ENCODE assay signal across 1 cellular context in genomic region chr17:67663445-67663844, GRCh38.
TF ChIP-seq lines count a peak whose summit lies in the region.

No MANE protein-coding gene starts in this region.

TF ChIP-seq in H1, 55 proteins besides CTCF, POLR2A, EP300 and RAD21:
- TF ChIP-seq, protein P1, sequence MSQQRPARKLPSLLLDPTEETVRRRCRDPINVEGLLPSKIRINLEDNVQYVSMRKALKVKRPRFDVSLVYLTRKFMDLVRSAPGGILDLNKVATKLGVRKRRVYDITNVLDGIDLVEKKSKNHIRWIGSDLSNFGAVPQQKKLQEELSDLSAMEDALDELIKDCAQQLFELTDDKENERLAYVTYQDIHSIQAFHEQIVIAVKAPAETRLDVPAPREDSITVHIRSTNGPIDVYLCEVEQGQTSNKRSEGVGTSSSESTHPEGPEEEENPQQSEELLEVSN (IDR thresholded peaks at IDR 0.05) = no peak
- TF ChIP-seq BCL11A (IDR thresholded peaks at IDR 0.05; ENCODE audit: low read depth in 2 of 2, low read length in 2 of 2) = no peak
- no peak for TF ChIP-seq TAF7 (optimal IDR thresholded peaks at IDR 0.05; ENCODE audit: borderline replicate concordance, low read depth, low read length)
- TF ChIP-seq CEBPB (IDR thresholded peaks at IDR 0.05; ENCODE audit: low read depth, low read length) = no peak
- no peak for TF ChIP-seq NRF1 (IDR thresholded peaks at IDR 0.05; ENCODE audit: low read depth, low read length)
- no peak for TF ChIP-seq HDAC2 (IDR thresholded peaks at IDR 0.05; ENCODE audit: borderline replicate concordance in 1 of 2, low read depth in 2 of 2, low read length in 2 of 2)
- TF ChIP-seq SAP30 (IDR thresholded peaks at IDR 0.05; ENCODE audit: insufficient read depth, insufficient replicate concordance, low read length) = no peak
- no peak for TF ChIP-seq SRF (IDR thresholded peaks at IDR 0.05; ENCODE audit: low read depth, low read length)
- TF ChIP-seq KDM5A (IDR thresholded peaks at IDR 0.05; ENCODE audit: low read length) = no peak
- no peak for TF ChIP-seq ZNF274 (IDR thresholded peaks at IDR 0.05; ENCODE audit: borderline replicate concordance, extremely low read depth, low read length)
- no peak for TF ChIP-seq SIN3A (conservative IDR thresholded peaks at IDR 0.05 in 1 of 2, IDR thresholded peaks at IDR 0.05 in 1 of 2; ENCODE audit: low read depth in 1 of 2, low read length in 2 of 2)
- TF ChIP-seq TCF12 (IDR thresholded peaks at IDR 0.05; ENCODE audit: low read depth, low read length) = no peak
- no peak for TF ChIP-seq CBX5 (IDR thresholded peaks at IDR 0.05; ENCODE audit: low read depth, low read length)
- no peak for TF ChIP-seq GTF2F1 (IDR thresholded peaks at IDR 0.05; ENCODE audit: borderline replicate concordance, low read depth, low read length)
- no peak for TF ChIP-seq CREB1 (IDR thresholded peaks at IDR 0.05)
- no peak for TF ChIP-seq RXRA (IDR thresholded peaks at IDR 0.05; ENCODE audit: insufficient read depth, low read depth, low read length)
- no peak for TF ChIP-seq SP4 (IDR thresholded peaks at IDR 0.05; ENCODE audit: low read length)
